In genomic region chr12:67892289-67892688, GRCh38 we compare ENCODE assay signal across 13 cellular contexts.
DNase-seq lines count a peak whose midpoint lies in the region; ATAC-seq and TF ChIP-seq lines count a peak whose summit lies in the region.
"Had no signal": no experiment of that assay in that cellular context is flagged by ENCODE, and none has a peak within 500 bp of the region (broad histone marks: within the 10 kb centered on the region; RNA-seq: fewer than 3 reads in every experiment).

No MANE protein-coding gene starts in this region.

- no peak overlapping the region for H4K91ac ChIP-seq in trophoblast cell (ENCODE audit: low read depth, low read length)

- no peak overlapping the region for H3K27ac ChIP-seq in BLaER1 treated with 17β-estradiol and CSF1 and Interleukin-3, amounts not matched to agents 10 nM and 100 nM
- H3K27ac ChIP-seq in WERI-Rb-1 (no peak overlapping the region), trophoblast cell (ENCODE audit: low read depth, low read length) (no peak overlapping the region)

- no peak overlapping the region for H3K23ac ChIP-seq in trophoblast cell (ENCODE audit: low read length)

- no peak overlapping the region for H2BK5ac ChIP-seq in trophoblast cell (ENCODE audit: low read depth, low read length, poor library complexity)

- H3K9ac ChIP-seq in BLaER1 treated with 17β-estradiol and CSF1 and Interleukin-3, amounts not matched to agents 10 nM and 100 nM: no peak overlapping the region
- H3K9ac ChIP-seq in trophoblast cell (ENCODE audit: low read length): no peak overlapping the region

- no CpG with 5 or more reads among the region's 4 CpGs for WGBS in trophoblast cell (ENCODE audit: extremely low coverage, insufficient coverage, insufficient read length)

- H2BK12ac ChIP-seq in trophoblast cell (ENCODE audit: low read length): peak overlapping the region; percentile 24

- H3K27me3 ChIP-seq in BLaER1 treated with 17β-estradiol and CSF1 and Interleukin-3, amounts not matched to agents 10 nM and 100 nM: no peaks in the 10 kb centered on the region
- H3K27me3 ChIP-seq in WERI-Rb-1 (ENCODE audit: insufficient read depth, low read depth, severe bottlenecking): no peaks in the 10 kb centered on the region
- H3K27me3 ChIP-seq in trophoblast cell (ENCODE audit: insufficient read depth, low read length): no peaks in the 10 kb centered on the region

- H2AFZ ChIP-seq in trophoblast cell (ENCODE audit: insufficient read depth, low read length, poor library complexity): no peak overlapping the region

- H3K4ac ChIP-seq in trophoblast cell (ENCODE audit: low read depth, low read length): no peak overlapping the region

- no peaks in the 10 kb centered on the region for H3K36me3 ChIP-seq in BLaER1 treated with 17β-estradiol and CSF1 and Interleukin-3, amounts not matched to agents 10 nM and 100 nM
- H3K36me3 ChIP-seq in WERI-Rb-1: no peaks in the 10 kb centered on the region
- no peaks in the 10 kb centered on the region for H3K36me3 ChIP-seq in trophoblast cell (ENCODE audit: control insufficient read depth in 1 of 2, insufficient read depth in 2 of 2, low read length in 2 of 2)

- no peak overlapping the region for H4K8ac ChIP-seq in trophoblast cell (ENCODE audit: low read depth, low read length)

- peaks cover 0 to 14% (median 6%) of the 10 kb centered on the region in 10 experiments; a peak in 10 of 20 replicates for H3K4me1 ChIP-seq in BLaER1 treated with 17β-estradiol and CSF1 and Interleukin-3, amounts not matched to agents 10 nM and 100 nM
- peaks cover 3 to 5% of the 10 kb centered on the region in 2 experiments for H3K4me1 ChIP-seq in trophoblast cell (ENCODE audit: control insufficient read depth in 1 of 2, insufficient read depth in 2 of 2, low read length in 2 of 2)

- no peaks in the 10 kb centered on the region for H3K9me3 ChIP-seq in BLaER1 treated with 17β-estradiol and CSF1 and Interleukin-3, amounts not matched to agents 10 nM and 100 nM (replicated peaks in 1 of 11)
- H3K9me3 ChIP-seq in WERI-Rb-1 (ENCODE audit: severe bottlenecking) (no peaks in the 10 kb centered on the region), trophoblast cell (ENCODE audit: insufficient read depth, low read depth, low read length) (no peaks in the 10 kb centered on the region)

- ATAC-seq in GM19463 (IDR thresholded peaks at IDR 0.05; ENCODE audit: unreplicated experiment) (no peak), HG03025 (IDR thresholded peaks at IDR 0.05; ENCODE audit: low FRiP score, unreplicated experiment) (no peak)
- ATAC-seq: K562 had no signal

- H3K4me3 ChIP-seq in BLaER1 treated with 17β-estradiol and CSF1 and Interleukin-3, amounts not matched to agents 10 nM and 100 nM: no peak overlapping the region
- H3K4me3 ChIP-seq in WERI-Rb-1 (ENCODE audit: low read depth, low read length) (no peak overlapping the region), trophoblast cell (ENCODE audit: low read depth, low read length) (no peak overlapping the region)
- H3K4me3 ChIP-seq: K562 had no signal

- DNase-seq in NCI-H2171 (lab: John Stamatoyannopoulos, UW): peak; percentile 42
- DNase-seq in WERI-Rb-1: peak; percentile 62
- DNase-seq in trophoblast cell: no peak
- no peak for DNase-seq in globus pallidus (ENCODE audit: low spot score)
- no peak for DNase-seq in activated CD4-positive, alpha-beta T cell treated with anti-CD3 and anti-CD28 coated beads for 1 hour
- DNase-seq: DMS53, NCI-H1930, NCI-H510A treated with DMSO at 0.1 percent for 48 hours, SHP77 had no signal

- H3K79me2 ChIP-seq in trophoblast cell (ENCODE audit: control insufficient read depth, insufficient read depth, low read length, poor library complexity): no peaks in the 10 kb centered on the region

- H2BK120ac ChIP-seq in trophoblast cell (ENCODE audit: insufficient read depth, low read length, poor library complexity): no peak overlapping the region

- peak overlapping the region; percentile 86 for H2AK5ac ChIP-seq in trophoblast cell (ENCODE audit: low read length)

- no peaks in the 10 kb centered on the region for H3K79me1 ChIP-seq in trophoblast cell (ENCODE audit: low read length)

- H3K18ac ChIP-seq in trophoblast cell (ENCODE audit: low read length): no peak overlapping the region

- peak overlapping the region in 6 of 11 experiments; percentile 3 to 33 (median 19); a peak in 2 of 22 replicates for H3K4me2 ChIP-seq in BLaER1 treated with 17β-estradiol and CSF1 and Interleukin-3, amounts not matched to agents 10 nM and 100 nM
- H3K4me2 ChIP-seq in trophoblast cell (ENCODE audit: low read length): no peak overlapping the region

- H4K20me1 ChIP-seq in BLaER1 treated with 17β-estradiol and CSF1 and Interleukin-3, amounts not matched to agents 10 nM and 100 nM: no peaks in the 10 kb centered on the region

- TF ChIP-seq CTCF in WERI-Rb-1 (IDR thresholded peaks at IDR 0.05; ENCODE audit: low read depth, low read length): no peak

- H4K12ac ChIP-seq in trophoblast cell (ENCODE audit: low read depth, low read length): no peak overlapping the region

- no peak overlapping the region for H3K14ac ChIP-seq in trophoblast cell (ENCODE audit: low read length)

Comparison
In these comparisons a context has a peak if more than half of its experiments do, and no peak if none do; other contexts are left out.
1. DNase-seq: peak in NCI-H2171 (single experiment) and WERI-Rb-1 (single experiment); none in trophoblast cell (0 of 2), globus pallidus (single experiment) and activated CD4-positive, alpha-beta T cell treated with anti-CD3 and anti-CD28 coated beads for 1 hour (single experiment).